In the genomic region with DNA sequence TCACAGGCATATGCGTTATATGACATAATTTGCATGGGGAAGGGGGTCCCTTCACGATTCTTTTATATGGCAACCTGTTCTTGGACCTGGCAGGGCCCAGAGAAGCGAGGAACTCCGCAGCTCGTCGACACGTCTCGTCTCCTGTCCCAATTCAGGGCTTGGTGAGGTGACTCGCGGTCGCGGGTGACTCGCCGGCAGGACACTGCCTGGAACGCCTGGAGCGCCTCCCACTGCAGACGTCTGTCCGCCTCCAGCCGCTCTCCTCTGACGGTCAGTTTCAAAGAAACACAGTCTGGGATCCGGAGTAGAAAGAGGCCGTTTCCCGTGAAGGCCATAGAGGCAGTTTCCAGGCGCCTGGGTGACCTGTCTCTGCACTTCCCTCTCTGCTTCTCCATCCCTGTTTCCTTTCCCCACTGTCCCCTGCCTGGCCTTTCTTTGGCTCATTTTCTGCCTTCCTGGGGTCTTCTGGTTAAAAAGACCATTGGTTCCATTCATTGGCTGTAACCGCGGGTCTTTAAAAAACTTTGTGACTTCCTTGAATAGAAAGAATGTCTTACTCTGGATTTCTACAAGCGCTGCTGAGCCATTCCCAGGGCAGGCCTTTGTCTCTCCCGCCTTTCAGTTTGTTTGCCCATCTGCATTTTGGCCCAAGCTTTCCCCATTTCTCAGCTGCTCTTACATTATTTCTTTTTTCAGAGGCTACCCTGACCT, we compare ENCODE assay signal across 8 cellular contexts. TPM values are rescaled to one million over a fixed set of nuclear protein-coding genes. Genes with fewer than 3 reads are reported as not detected.
DNase-seq lines count a peak whose midpoint lies in the region; ATAC-seq, FAIRE-seq and TF ChIP-seq lines count a peak whose summit lies in the region.

No MANE protein-coding gene starts in this region.

- H3K4me1 ChIP-seq in iPS-20b (ENCODE audit: insufficient read depth, low read length) = peaks cover 34% of the 10 kb centered on the region
- H3K4me1 ChIP-seq in small intestine (ENCODE audit: control insufficient read depth in 2 of 2, insufficient read depth in 1 of 2, low read depth in 1 of 2, low read length in 1 of 2) = peaks cover 3 to 5% of the 10 kb centered on the region in 2 donors

- H3K27me3 ChIP-seq in iPS-20b (ENCODE audit: insufficient read depth, low read length) = peaks cover 6% of the 10 kb centered on the region; the same call in 1 of the 2 replicates
- no peaks in the 10 kb centered on the region for H3K27me3 ChIP-seq in small intestine (ENCODE audit: control insufficient read depth in 2 of 2, insufficient read depth in 2 of 2, low read length in 2 of 2)

- WGBS in small intestine, 3 donors = 60 to 68% (median 66%) methylated on average over 28 of the region's 28 CpGs

- no peak for TF ChIP-seq CTCF in GM10266 (IDR thresholded peaks at IDR 0.05; ENCODE audit: control insufficient read depth, insufficient read depth, low read depth, missing control alignments)

- no peak overlapping the region for H3K27ac ChIP-seq in iPS-20b (ENCODE audit: low read length)
- peak overlapping the region in 1 of 2 donors; percentile 98 for H3K27ac ChIP-seq in small intestine (ENCODE audit: low read depth in 1 of 2, low read length in 1 of 2)

- no peaks in the 10 kb centered on the region for H3K27me3 Mint-ChIP-seq in activated naive CD8-positive, alpha-beta T cell treated with anti-CD3 and anti-CD28 coated beads, Interleukin-2, amount 50 U/mL, for 24 hours

- H3K4me1 Mint-ChIP-seq in activated naive CD8-positive, alpha-beta T cell treated with anti-CD3 and anti-CD28 coated beads, Interleukin-2, amount 50 U/mL, for 24 hours = peaks cover 77% of the 10 kb centered on the region

- no peak for ATAC-seq in activated naive CD8-positive, alpha-beta T cell treated with anti-CD3 and anti-CD28 coated beads, Interleukin-2, amount 50 U/mL, for 24 hours
- ATAC-seq in GM19452 (IDR thresholded peaks at IDR 0.05; ENCODE audit: unreplicated experiment) = no peak
- ATAC-seq in GM19395 (IDR thresholded peaks at IDR 0.05; ENCODE audit: unreplicated experiment) = no peak

- no peaks in the 10 kb centered on the region for H3K9me3 ChIP-seq in iPS-20b (ENCODE audit: insufficient read depth, low read depth, low read length)
- no peaks in the 10 kb centered on the region for H3K9me3 ChIP-seq in small intestine (ENCODE audit: control insufficient read depth, low read depth)

- H3K36me3 Mint-ChIP-seq in activated naive CD8-positive, alpha-beta T cell treated with anti-CD3 and anti-CD28 coated beads, Interleukin-2, amount 50 U/mL, for 24 hours (ENCODE audit: low read depth) = peaks cover 47% of the 10 kb centered on the region

- peak overlapping the region; percentile 82 for H3K4me3 Mint-ChIP-seq in activated naive CD8-positive, alpha-beta T cell treated with anti-CD3 and anti-CD28 coated beads, Interleukin-2, amount 50 U/mL, for 24 hours

- H3K36me3 ChIP-seq in iPS-20b (ENCODE audit: insufficient read depth, low read depth, low read length) (peaks cover 46% of the 10 kb centered on the region), small intestine (ENCODE audit: control insufficient read depth in 2 of 2, insufficient read depth in 2 of 2, low read length in 2 of 2) (peaks cover 6 to 16% of the 10 kb centered on the region in 2 donors)

- peak overlapping the region; percentile 79; the same call in 1 of the 2 replicates for H3K9ac ChIP-seq in iPS-20b (ENCODE audit: low read depth, low read length)

- FAIRE-seq in small intestine (lab: Jason Lieb, UNC) = no peak

- DNase-seq in HCEC 1CT = peak; percentile 65
- DNase-seq in activated naive CD8-positive, alpha-beta T cell treated with anti-CD3 and anti-CD28 coated beads, Interleukin-2, amount 50 U/mL, for 24 hours = no peak
- no peak for DNase-seq in small intestine
- no peak for DNase-seq in DMS 273 treated with DMSO at 0.1 percent for 48 hours (lab: John Stamatoyannopoulos, UW)
- no peak for DNase-seq in GM10266 (ENCODE audit: extremely low spot score)

- no peaks in the 10 kb centered on the region for H3K9me3 Mint-ChIP-seq in activated naive CD8-positive, alpha-beta T cell treated with anti-CD3 and anti-CD28 coated beads, Interleukin-2, amount 50 U/mL, for 24 hours

- H3K27ac Mint-ChIP-seq in activated naive CD8-positive, alpha-beta T cell treated with anti-CD3 and anti-CD28 coated beads, Interleukin-2, amount 50 U/mL, for 24 hours = peak overlapping the region; percentile 18

- H3K4me3 ChIP-seq in iPS-20b (ENCODE audit: low read length) (peak overlapping the region; percentile 84), small intestine (ENCODE audit: low read depth in 1 of 2, low read length in 2 of 2) (peak overlapping the region; percentile 86 to 88)

RNA-seq across cellular contexts. Expression of gene UPP1, which starts 1.2 kb away (rescaled TPM):
- 100 to 1,000 TPM in 1 of 3 donors, 10 to 100 TPM in 2; 42.4 to 105 (median 75.8) TPM for polyA plus RNA-seq in small intestine

RNA-seq across cellular contexts. Expression of gene C7orf57, which starts 54.9 kb away (rescaled TPM):
- polyA plus RNA-seq in small intestine = under 1 TPM in 1 of 3 donors, not detected in 2; 0.03 TPM
